9 cellular contexts compared by ENCODE assay signal in the genomic region with DNA sequence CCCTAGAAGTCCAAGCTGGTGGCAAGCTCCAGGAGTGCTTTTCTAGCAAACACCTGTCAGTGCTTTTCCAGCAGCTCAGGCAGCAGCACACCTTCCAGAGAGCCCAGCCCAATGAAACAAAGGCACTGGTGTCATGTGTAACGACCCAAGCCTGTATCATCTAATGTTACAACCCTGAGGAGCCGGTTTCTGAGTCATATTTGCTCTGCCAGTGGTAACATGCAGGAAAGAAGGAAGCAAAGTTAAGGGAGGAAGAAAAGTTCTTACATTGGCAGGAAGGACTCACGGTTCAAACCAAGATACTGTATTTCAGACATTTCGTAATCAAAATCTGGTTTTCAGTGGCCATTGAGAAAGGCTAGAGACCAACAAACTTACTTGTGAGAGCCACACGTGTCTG. TPM values are rescaled to one million over a fixed set of nuclear protein-coding genes. Genes with fewer than 3 reads are reported as not detected.
DNase-seq lines count a peak whose midpoint lies in the region; ATAC-seq and TF ChIP-seq lines count a peak whose summit lies in the region.
"Had no signal": no experiment of that assay in that cellular context is flagged by ENCODE, and none has a peak within 500 bp of the region (broad histone marks: within the 10 kb centered on the region; RNA-seq: fewer than 3 reads in every experiment).

TSS of gene ANKRD22 (minus strand) at position 139 of the 400 bp plus-strand sequence. CDS start 237 bp downstream, outside the sequence.

- H3K36me3 ChIP-seq in CD8-positive, alpha-beta memory T cell (ENCODE audit: insufficient read depth, low read length): no peaks in the 10 kb centered on the region

- no peaks in the 10 kb centered on the region for H3K27me3 Mint-ChIP-seq in WTC11 (ENCODE audit: low read depth)
- peaks cover 6 to 13% of the 10 kb centered on the region in 2 donors for H3K27me3 Mint-ChIP-seq in CD8-positive, alpha-beta memory T cell

- peak; percentile 91 for ATAC-seq in WTC11

- peaks cover 35% of the 10 kb centered on the region for H3K4me1 Mint-ChIP-seq in WTC11
- peaks cover 0 to 9% (median 4%) of the 10 kb centered on the region in 3 donors for H3K4me1 Mint-ChIP-seq in CD8-positive, alpha-beta memory T cell

- no peak within 1 kb of the TSS for H3K4me3 Mint-ChIP-seq in WTC11
- no peak within 1 kb of the TSS for H3K4me3 Mint-ChIP-seq in CD8-positive, alpha-beta memory T cell

- CTCF ChIA-PET in WTC11 (lab: Charles Lee): interaction anchor here (0.9 kb wide), 1 partner anchor 123 kb away, joined by 5 read pairs; no protein-coding TSS in a partner anchor
- CTCF ChIA-PET in CD8-positive, alpha-beta memory T cell (lab: Charles Lee): no interaction called here

- H3K27me3 ChIP-seq in CD8-positive, alpha-beta memory T cell (ENCODE audit: insufficient read depth, low read length, poor library complexity, severe bottlenecking): no peaks in the 10 kb centered on the region

- no peak for TF ChIP-seq CTCF in AG10803 (conservative IDR thresholded peaks at IDR 0.05; ENCODE audit: low read length)
- TF ChIP-seq CTCF in LNCaP clone FGC (IDR thresholded peaks at IDR 0.05; ENCODE audit: control insufficient read depth, extremely low read depth, insufficient read depth): no peak
- TF ChIP-seq CTCF in WTC11 (IDR thresholded peaks at IDR 0.05): no peak

- peak; percentile 42 for DNase-seq in AG10803 (ENCODE audit: low read depth)
- peak; percentile 83 for DNase-seq in LNCaP clone FGC (ENCODE audit: low read depth)
- no peak for DNase-seq in WTC11 (ENCODE audit: low spot score)
- peak; percentile 54 for DNase-seq in left kidney (ENCODE audit: low read depth, low spot score)
- DNase-seq in NCI-H1694 treated with DMSO at 0.1 percent for 48 hours (lab: John Stamatoyannopoulos, UW): no peak
- DNase-seq in NCI-H446 (lab: John Stamatoyannopoulos, UW): no peak
- DNase-seq in activated naive CD4-positive, alpha-beta T cell (lab: John Stamatoyannopoulos, UW): no peak
- DNase-seq in CD8-positive, alpha-beta memory T cell: no peak

- H3K4me3 ChIP-seq in AG10803 (ENCODE audit: low read length) (no peak within 1 kb of the TSS), LNCaP clone FGC (ENCODE audit: low read depth, low read length) (peak within 1 kb of the TSS; percentile 16; the same call in 1 of the 2 replicates)
- H3K4me3 ChIP-seq in CD8-positive, alpha-beta memory T cell (ENCODE audit: low read length): no peak within 1 kb of the TSS

- 0 out of 2 replicates have a peak within 1 kb of the TSS, but pooled peaks have one; percentile 14 for H3K27ac Mint-ChIP-seq in WTC11
- no peak within 1 kb of the TSS for H3K27ac Mint-ChIP-seq in CD8-positive, alpha-beta memory T cell

- H3K9me3 Mint-ChIP-seq in WTC11: 0 out of 2 replicates have a peak, but pooled peaks cover 4% of the 10 kb centered on the region
- H3K9me3 Mint-ChIP-seq in CD8-positive, alpha-beta memory T cell: no peaks in the 10 kb centered on the region

- H3K9me3 ChIP-seq in CD8-positive, alpha-beta memory T cell (ENCODE audit: low read length): no peaks in the 10 kb centered on the region

- no peak within 1 kb of the TSS for H3K27ac ChIP-seq in CD8-positive, alpha-beta memory T cell (ENCODE audit: low read depth, low read length)
- H3K27ac ChIP-seq: parathyroid adenoma had no signal

- POLR2A ChIA-PET in WTC11 (lab: Charles Lee): no interaction called here
- POLR2A ChIA-PET in CD8-positive, alpha-beta memory T cell (lab: Charles Lee): no interaction called here

- H3K36me3 Mint-ChIP-seq in WTC11: no peaks in the 10 kb centered on the region
- H3K36me3 Mint-ChIP-seq in CD8-positive, alpha-beta memory T cell: no peaks in the 10 kb centered on the region

- no peaks in the 10 kb centered on the region for H3K4me1 ChIP-seq in CD8-positive, alpha-beta memory T cell (ENCODE audit: insufficient read depth, low read length)
- H3K4me1 ChIP-seq: parathyroid adenoma had no signal

TF ChIP-seq in WTC11, 78 proteins besides CTCF, POLR2A, EP300 and RAD21:
- TF ChIP-seq ZBTB43 (CRISPR knock-in tag; IDR thresholded peaks at IDR 0.05) (no peak), SMAD3 (CRISPR knock-in tag; IDR thresholded peaks at IDR 0.05; ENCODE audit: borderline replicate concordance) (no peak), NR3C1 (CRISPR knock-in tag; conservative IDR thresholded peaks at IDR 0.05; ENCODE audit: low read depth) (no peak), ATF3 (CRISPR knock-in tag; conservative IDR thresholded peaks at IDR 0.05) (no peak), PREB (CRISPR knock-in tag; IDR thresholded peaks at IDR 0.05; ENCODE audit: borderline replicate concordance) (no peak)
- TF ChIP-seq, protein P1, sequence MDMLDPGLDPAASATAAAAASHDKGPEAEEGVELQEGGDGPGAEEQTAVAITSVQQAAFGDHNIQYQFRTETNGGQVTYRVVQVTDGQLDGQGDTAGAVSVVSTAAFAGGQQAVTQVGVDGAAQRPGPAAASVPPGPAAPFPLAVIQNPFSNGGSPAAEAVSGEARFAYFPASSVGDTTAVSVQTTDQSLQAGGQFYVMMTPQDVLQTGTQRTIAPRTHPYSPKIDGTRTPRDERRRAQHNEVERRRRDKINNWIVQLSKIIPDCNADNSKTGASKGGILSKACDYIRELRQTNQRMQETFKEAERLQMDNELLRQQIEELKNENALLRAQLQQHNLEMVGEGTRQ (CRISPR knock-in tag; IDR thresholded peaks at IDR 0.05): no peak

RNA-seq across cellular contexts. Expression of gene ANKRD22, which starts in this region (rescaled TPM):
- total RNA-seq in WTC11 (2021): not detected in 3 replicates
- not detected for total RNA-seq in CD8-positive, alpha-beta memory T cell
- 0.63 TPM for polyA plus RNA-seq in CD8-positive, alpha-beta memory T cell

Comparison
In these comparisons a context has a peak if more than half of its experiments do, and no peak if none do; other contexts are left out.
1. Peak in ATAC-seq in WTC11; RNA of the gene not detected or under 1 TPM.
2. DNase-seq: peak in AG10803 (single experiment), LNCaP clone FGC (single experiment) and left kidney (single experiment); none in WTC11 (single experiment), NCI-H1694 treated with DMSO at 0.1 percent for 48 hours (single experiment), NCI-H446 (0 of 2), activated naive CD4-positive, alpha-beta T cell (0 of 4) and CD8-positive, alpha-beta memory T cell (0 of 5).